In genomic region chr15:28885289-28885629, GRCh38 we compare ENCODE assay signal across 1 cellular context.
TF ChIP-seq lines count a peak whose summit lies in the region.

No MANE protein-coding gene starts in this region.

TF ChIP-seq in IMR-90, 13 proteins besides CTCF, POLR2A, EP300 and RAD21:
- no peak for TF ChIP-seq BHLHE40 (IDR thresholded peaks at IDR 0.05; ENCODE audit: low read depth, low read length)
- no peak for TF ChIP-seq FOS (IDR thresholded peaks at IDR 0.05; ENCODE audit: low read depth, low read length)
- no peak for TF ChIP-seq MAZ (IDR thresholded peaks at IDR 0.05; ENCODE audit: borderline replicate concordance, low read depth, low read length)
- no peak for TF ChIP-seq NFE2L2 (IDR thresholded peaks at IDR 0.05; ENCODE audit: low read depth, low read length)
- no peak for TF ChIP-seq CHD1 (IDR thresholded peaks at IDR 0.05; ENCODE audit: low read depth, low read length)
- TF ChIP-seq SMC3 (IDR thresholded peaks at IDR 0.05; ENCODE audit: low read depth, low read length) = no peak
- no peak for TF ChIP-seq MAFK (IDR thresholded peaks at IDR 0.05; ENCODE audit: low read depth, low read length)
- no peak for TF ChIP-seq MXI1 (IDR thresholded peaks at IDR 0.05; ENCODE audit: borderline replicate concordance, low read depth, low read length)
- TF ChIP-seq, protein P1, sequence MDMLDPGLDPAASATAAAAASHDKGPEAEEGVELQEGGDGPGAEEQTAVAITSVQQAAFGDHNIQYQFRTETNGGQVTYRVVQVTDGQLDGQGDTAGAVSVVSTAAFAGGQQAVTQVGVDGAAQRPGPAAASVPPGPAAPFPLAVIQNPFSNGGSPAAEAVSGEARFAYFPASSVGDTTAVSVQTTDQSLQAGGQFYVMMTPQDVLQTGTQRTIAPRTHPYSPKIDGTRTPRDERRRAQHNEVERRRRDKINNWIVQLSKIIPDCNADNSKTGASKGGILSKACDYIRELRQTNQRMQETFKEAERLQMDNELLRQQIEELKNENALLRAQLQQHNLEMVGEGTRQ (IDR thresholded peaks at IDR 0.05; ENCODE audit: low read depth, low read length) = no peak
- TF ChIP-seq, protein P2, sequence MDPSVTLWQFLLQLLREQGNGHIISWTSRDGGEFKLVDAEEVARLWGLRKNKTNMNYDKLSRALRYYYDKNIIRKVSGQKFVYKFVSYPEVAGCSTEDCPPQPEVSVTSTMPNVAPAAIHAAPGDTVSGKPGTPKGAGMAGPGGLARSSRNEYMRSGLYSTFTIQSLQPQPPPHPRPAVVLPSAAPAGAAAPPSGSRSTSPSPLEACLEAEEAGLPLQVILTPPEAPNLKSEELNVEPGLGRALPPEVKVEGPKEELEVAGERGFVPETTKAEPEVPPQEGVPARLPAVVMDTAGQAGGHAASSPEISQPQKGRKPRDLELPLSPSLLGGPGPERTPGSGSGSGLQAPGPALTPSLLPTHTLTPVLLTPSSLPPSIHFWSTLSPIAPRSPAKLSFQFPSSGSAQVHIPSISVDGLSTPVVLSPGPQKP (IDR thresholded peaks at IDR 0.05; ENCODE audit: borderline replicate concordance, low read depth, low read length) = no peak
- TF ChIP-seq RCOR1 (IDR thresholded peaks at IDR 0.05; ENCODE audit: insufficient replicate concordance, low read length) = no peak
- no peak for TF ChIP-seq RFX5 (IDR thresholded peaks at IDR 0.05; ENCODE audit: low read depth, low read length)
- TF ChIP-seq CEBPB (IDR thresholded peaks at IDR 0.05; ENCODE audit: low read depth, low read length) = no peak
